ENCODE assay signal across 24 cellular contexts in genomic region chr2:67984600-67984999, GRCh38.
"Had no signal": no experiment of that assay in that cellular context is flagged by ENCODE, and none has a peak within 500 bp of the region (broad histone marks: within the 10 kb centered on the region; RNA-seq: fewer than 3 reads in every experiment).

No MANE protein-coding gene starts in this region.

- H3K36me3 ChIP-seq: MG63 had no signal

- H3K4me3 ChIP-seq: MG63 had no signal

- H3K27me3 ChIP-seq: MG63 had no signal

- H3K9me2 ChIP-seq: SK-N-SH had no signal

- ATAC-seq: HepG2, Panc1 had no signal

- H3K27ac ChIP-seq: RWPE1 had no signal

- H3K9me3 ChIP-seq: MG63, SK-N-SH had no signal

- DNase-seq: IMR-90, Karpas-422, KG1, MG63, NCI-H1092, NCI-H1105 treated with DMSO at 0.1 percent for 48 hours, NCI-H1417 treated with DMSO at 0.1 percent for 48 hours, NCI-H146, NCI-H1694 treated with DMSO at 0.1 percent for 48 hours, NCI-H1930, NCI-H2081, NCI-H2107, NCI-H226, NCI-H446, NCI-H510A, NCI-H524 treated with DMSO at 0.1 percent for 48 hours, NCI-H69, NCI-H774, SHP77, SK-N-SH, SW 1271 had no signal

- H3K9ac ChIP-seq: SK-N-SH had no signal

- H3K4me2 ChIP-seq: SK-N-SH had no signal
